ENCODE assay signal across 17 cellular contexts in genomic region chr9:113935677-113936380, GRCh38. TPM values are rescaled to one million over a fixed set of nuclear protein-coding genes. Genes with fewer than 3 reads are reported as not detected.
DNase-seq lines count a peak whose midpoint lies in the region; ATAC-seq and TF ChIP-seq lines count a peak whose summit lies in the region.
"Had no signal": no experiment of that assay in that cellular context is flagged by ENCODE, and none has a peak within 500 bp of the region (broad histone marks: within the 10 kb centered on the region; RNA-seq: fewer than 3 reads in every experiment).

No MANE protein-coding gene starts in this region.

- H3K27ac Mint-ChIP-seq in endodermal cell = peak overlapping the region; percentile 36
- H3K27ac Mint-ChIP-seq in neural progenitor cell = no peak overlapping the region

- peaks cover 92% of the 10 kb centered on the region for H3K79me2 ChIP-seq in neural progenitor cell (ENCODE audit: low read depth)

- peaks cover 0 to 27% (median 8%) of the 10 kb centered on the region in 11 experiments; a peak in 12 of 22 replicates for H3K36me3 ChIP-seq in BLaER1 treated with 17β-estradiol and CSF1 and Interleukin-3, amounts not matched to agents 10 nM and 100 nM
- H3K36me3 ChIP-seq in endodermal cell (ENCODE audit: control insufficient read depth, insufficient read depth, low read length) = no peaks in the 10 kb centered on the region
- H3K36me3 ChIP-seq in neural progenitor cell = no peaks in the 10 kb centered on the region

- H3K36me3 Mint-ChIP-seq in endodermal cell (ENCODE audit: low read depth) (peaks cover 3% of the 10 kb centered on the region), neural progenitor cell (peaks cover 1% of the 10 kb centered on the region)

- 90 to 91% methylated on average over 9 to 10 of the region's 10 CpGs for WGBS in endodermal cell (ENCODE audit: insufficient coverage in 1 of 2, insufficient read length in 1 of 2), 2 experiments

- peaks cover 13 to 32% (median 28%) of the 10 kb centered on the region in 11 experiments; a peak in 19 of 22 replicates for H3K9me3 ChIP-seq in BLaER1 treated with 17β-estradiol and CSF1 and Interleukin-3, amounts not matched to agents 10 nM and 100 nM (replicated peaks in 1 of 11)
- H3K9me3 ChIP-seq in endodermal cell (ENCODE audit: control insufficient read depth, low read length) (no peaks in the 10 kb centered on the region), neural progenitor cell (ENCODE audit: low read depth) (no peaks in the 10 kb centered on the region)

- no peaks in the 10 kb centered on the region for H3K9me3 Mint-ChIP-seq in endodermal cell
- H3K9me3 Mint-ChIP-seq in neural progenitor cell = peaks cover 15% of the 10 kb centered on the region

- H4K20me1 ChIP-seq in BLaER1 treated with 17β-estradiol and CSF1 and Interleukin-3, amounts not matched to agents 10 nM and 100 nM = peaks cover 0 to 47% (median 27%) of the 10 kb centered on the region in 11 experiments; a peak in 10 of 22 replicates
- H4K20me1 ChIP-seq in neural progenitor cell (ENCODE audit: low read depth) = peaks cover 63% of the 10 kb centered on the region

- H3F3A ChIP-seq in neural progenitor cell (ENCODE audit: low read depth) = no peaks in the 10 kb centered on the region

- no peak for ATAC-seq in HG02981 (IDR thresholded peaks at IDR 0.05; ENCODE audit: unreplicated experiment)
- ATAC-seq in omental fat pad (ENCODE audit: low FRiP score) = no peak
- ATAC-seq: HepG2 had no signal

- H3K4me3 Mint-ChIP-seq in endodermal cell (no peak overlapping the region), neural progenitor cell (no peak overlapping the region)

- H3K4me1 Mint-ChIP-seq in endodermal cell = peaks cover 7% of the 10 kb centered on the region
- peaks cover 6% of the 10 kb centered on the region for H3K4me1 Mint-ChIP-seq in neural progenitor cell

- no peak overlapping the region; a peak in 1 of 22 replicates for H3K27ac ChIP-seq in BLaER1 treated with 17β-estradiol and CSF1 and Interleukin-3, amounts not matched to agents 10 nM and 100 nM
- H3K27ac ChIP-seq in endodermal cell (ENCODE audit: low read depth, low read length) (no peak overlapping the region), neural progenitor cell (no peak overlapping the region)

- peak; percentile 84 for DNase-seq in NCI-H82 treated with DMSO at 0.1 percent for 48 hours (lab: John Stamatoyannopoulos, UW; ENCODE audit: unreplicated experiment)
- peak; percentile 62 for DNase-seq in endodermal cell
- DNase-seq in neural progenitor cell (ENCODE audit: low spot score) = peak; percentile 49
- DNase-seq in omental fat pad (ENCODE audit: low spot score) = no peak
- DNase-seq in stimulated activated CD8-positive, alpha-beta memory T cell treated with anti-CD3 and anti-CD28 coated beads, Interleukin-4, amount 100 ng/mL, for 48 hours = no peak
- DNase-seq in activated gamma-delta T cell treated with Interleukin-2 at 50 U/mL for 16 hours = no peak
- DNase-seq: DMS79 treated with DMSO at 0.1 percent for 48 hours, KBM-7, NCI-H1105 treated with DMSO at 0.1 percent for 48 hours, NCI-H1694 treated with DMSO at 0.1 percent for 48 hours, NCI-H2227 treated with DMSO at 0.1 percent for 48 hours, NCI-H510A treated with DMSO at 0.1 percent for 48 hours, NCI-H774, SHP77 treated with DMSO at 0.1 percent for 48 hours had no signal

- no peaks in the 10 kb centered on the region for H3K27me3 Mint-ChIP-seq in endodermal cell (ENCODE audit: insufficient read depth)
- H3K27me3 Mint-ChIP-seq in neural progenitor cell (ENCODE audit: insufficient read depth, low read depth) = no peaks in the 10 kb centered on the region

- H2AFZ ChIP-seq in neural progenitor cell (replicated peaks) = no peak overlapping the region

- TF ChIP-seq CTCF in endodermal cell (conservative IDR thresholded peaks at IDR 0.05) = no peak
- TF ChIP-seq CTCF in neural progenitor cell (IDR thresholded peaks at IDR 0.05) = no peak
- TF ChIP-seq CTCF in omental fat pad (IDR thresholded peaks at IDR 0.05) = no peak

- peak overlapping the region in 8 of 11 experiments; percentile 10 to 58 (median 31); a peak in 9 of 22 replicates for H3K4me2 ChIP-seq in BLaER1 treated with 17β-estradiol and CSF1 and Interleukin-3, amounts not matched to agents 10 nM and 100 nM
- H3K4me2 ChIP-seq in neural progenitor cell = no peak overlapping the region

- H3K9ac ChIP-seq in BLaER1 treated with 17β-estradiol and CSF1 and Interleukin-3, amounts not matched to agents 10 nM and 100 nM = no peak overlapping the region
- no peak overlapping the region for H3K9ac ChIP-seq in endodermal cell (ENCODE audit: extremely low read depth, low read length, poor library complexity, severe bottlenecking)
- no peak overlapping the region for H3K9ac ChIP-seq in neural progenitor cell

- H3K4me3 ChIP-seq in BLaER1 treated with 17β-estradiol and CSF1 and Interleukin-3, amounts not matched to agents 10 nM and 100 nM = no peak overlapping the region
- no peak overlapping the region for H3K4me3 ChIP-seq in endodermal cell (ENCODE audit: low read length)
- no peak overlapping the region for H3K4me3 ChIP-seq in neural progenitor cell

- H3K27me3 ChIP-seq in BLaER1 treated with 17β-estradiol and CSF1 and Interleukin-3, amounts not matched to agents 10 nM and 100 nM = no peaks in the 10 kb centered on the region
- H3K27me3 ChIP-seq in endodermal cell (ENCODE audit: control insufficient read depth, insufficient read depth, low read length, poor library complexity, severe bottlenecking) (no peaks in the 10 kb centered on the region), neural progenitor cell (no peaks in the 10 kb centered on the region)

- peaks cover 5 to 44% (median 32%) of the 10 kb centered on the region in 10 experiments; a peak in 18 of 20 replicates for H3K4me1 ChIP-seq in BLaER1 treated with 17β-estradiol and CSF1 and Interleukin-3, amounts not matched to agents 10 nM and 100 nM
- peaks cover 2% of the 10 kb centered on the region for H3K4me1 ChIP-seq in endodermal cell (ENCODE audit: control insufficient read depth, insufficient read depth, low read length)
- H3K4me1 ChIP-seq in neural progenitor cell = peaks cover 15% of the 10 kb centered on the region

RNA-seq across cellular contexts. Expression of gene ZNF618, which starts 59.7 kb away (rescaled TPM):
- total RNA-seq in endodermal cell = 10 to 100 TPM; 34.5 to 37.5 TPM
- 37.8 TPM for polyA plus RNA-seq in endodermal cell (2013, experiment 1 of 2)
- polyA plus RNA-seq in endodermal cell (2013, experiment 2 of 2) = 36.2 TPM
- total RNA-seq in neural progenitor cell (ENCODE audit: low replicate concordance) = 10.5 and 16.9 TPM in 2 replicates
- total RNA-seq in omental fat pad = 1 to 10 TPM; 2.2 to 8.8 (median 5.9) TPM

Comparison
In these comparisons a context has a peak if more than half of its experiments do, and no peak if none do; other contexts are left out.
1. DNase-seq: peak in NCI-H82 treated with DMSO at 0.1 percent for 48 hours (single experiment), endodermal cell (single experiment) and neural progenitor cell (single experiment); none in omental fat pad (single experiment), stimulated activated CD8-positive, alpha-beta memory T cell treated with anti-CD3 and anti-CD28 coated beads, Interleukin-4, amount 100 ng/mL, for 48 hours (single experiment) and activated gamma-delta T cell treated with Interleukin-2 at 50 U/mL for 16 hours (single experiment).